In genomic region chr12:123934016-123934620, GRCh38 we compare ENCODE assay signal across 21 cellular contexts. TPM values are rescaled to one million over a fixed set of nuclear protein-coding genes. Genes with fewer than 3 reads are reported as not detected.
DNase-seq lines count a peak whose midpoint lies in the region; ATAC-seq and TF ChIP-seq lines count a peak whose summit lies in the region.
"Had no signal": no experiment of that assay in that cellular context is flagged by ENCODE, and none has a peak within 500 bp of the region (broad histone marks: within the 10 kb centered on the region; RNA-seq: fewer than 3 reads in every experiment).

No MANE protein-coding gene starts in this region.

- H3K4me2 ChIP-seq in BLaER1, result peak overlapping the region; percentile 59
- H3K4me2 ChIP-seq: SK-N-SH had no signal

- POLR2A ChIA-PET in Caco-2 (lab: Charles Lee), result no interaction called here

- H3K4me1 ChIP-seq in BLaER1 (peaks cover 83% of the 10 kb centered on the region), foreskin keratinocyte (no peaks in the 10 kb centered on the region), Caco-2 (no peaks in the 10 kb centered on the region), colonic mucosa (no peaks in the 10 kb centered on the region)

- no peak overlapping the region for H3K27ac ChIP-seq in BLaER1
- no peak overlapping the region for H3K27ac ChIP-seq in foreskin keratinocyte
- H3K27ac ChIP-seq in colonic mucosa, result no peak overlapping the region

- peak overlapping the region; percentile 64 for H3K27ac Mint-ChIP-seq in central memory CD8-positive, alpha-beta T cell (ENCODE audit: low read depth)
- no peak overlapping the region for H3K27ac Mint-ChIP-seq in natural killer cell treated with Interleukin-12 subunit alpha and Interleukin-12 subunit beta and Interleukin-15 and Interleukin-18, amount 100 ng/mL, for 72 hours
- no peak overlapping the region for H3K27ac Mint-ChIP-seq in Caco-2 (ENCODE audit: unreplicated experiment)
- H3K27ac Mint-ChIP-seq: B cell; CD4-positive, CD25-positive, alpha-beta regulatory T cell had no signal

- intact Hi-C loops in Caco-2 (cut with micrococcal nuclease; ENCODE audit: unreplicated experiment), result no loop called here
- intact Hi-C loops in colonic mucosa (cut with DNase I), result no loop called here

- TF ChIP-seq CTCF in foreskin keratinocyte (conservative IDR thresholded peaks at IDR 0.05) (no peak), Caco-2 (IDR thresholded peaks at IDR 0.05; ENCODE audit: insufficient read depth in 1 of 2, low read depth in 1 of 2, low read length in 1 of 2, severe bottlenecking in 1 of 2, unreplicated experiment in 1 of 2) (no peak), colonic mucosa (IDR thresholded peaks at IDR 0.05) (no peak)

- no peak overlapping the region for H3K9ac ChIP-seq in BLaER1
- H3K9ac ChIP-seq in colonic mucosa (ENCODE audit: low read depth in 2 of 2, low read length in 2 of 2), result no peak overlapping the region
- H3K9ac ChIP-seq: SK-N-SH had no signal

- H3K36me3 ChIP-seq in BLaER1 (peaks cover 10% of the 10 kb centered on the region; the same call in 1 of the 2 replicates), Caco-2 (ENCODE audit: control insufficient read depth, insufficient read depth, low read length) (no peaks in the 10 kb centered on the region; the same call in 1 of the 2 replicates), colonic mucosa (no peaks in the 10 kb centered on the region)

- H3K36me3 Mint-ChIP-seq in central memory CD8-positive, alpha-beta T cell (ENCODE audit: insufficient read depth), result peaks cover 3% of the 10 kb centered on the region
- H3K36me3 Mint-ChIP-seq in natural killer cell treated with Interleukin-12 subunit alpha and Interleukin-12 subunit beta and Interleukin-15 and Interleukin-18, amount 100 ng/mL, for 72 hours, result no peaks in the 10 kb centered on the region
- peaks cover 10% of the 10 kb centered on the region for H3K36me3 Mint-ChIP-seq in Caco-2 (ENCODE audit: insufficient read depth, unreplicated experiment)

- H4K20me1 ChIP-seq in BLaER1, result peaks cover 37% of the 10 kb centered on the region

- no peak overlapping the region for H3K4me3 Mint-ChIP-seq in central memory CD8-positive, alpha-beta T cell
- H3K4me3 Mint-ChIP-seq in natural killer cell treated with Interleukin-12 subunit alpha and Interleukin-12 subunit beta and Interleukin-15 and Interleukin-18, amount 100 ng/mL, for 72 hours, result peak overlapping the region; percentile 48
- H3K4me3 Mint-ChIP-seq in Caco-2 (ENCODE audit: unreplicated experiment), result no peak overlapping the region
- H3K4me3 Mint-ChIP-seq: B cell; CD4-positive, CD25-positive, alpha-beta regulatory T cell had no signal

- no peaks in the 10 kb centered on the region for H3K27me3 Mint-ChIP-seq in central memory CD8-positive, alpha-beta T cell
- H3K27me3 Mint-ChIP-seq in natural killer cell treated with Interleukin-12 subunit alpha and Interleukin-12 subunit beta and Interleukin-15 and Interleukin-18, amount 100 ng/mL, for 72 hours, result no peaks in the 10 kb centered on the region
- no peaks in the 10 kb centered on the region for H3K27me3 Mint-ChIP-seq in Caco-2 (ENCODE audit: insufficient read depth, unreplicated experiment)

- CTCF ChIA-PET in Caco-2 (lab: Charles Lee), result no interaction called here

- ATAC-seq in central memory CD8-positive, alpha-beta T cell (replicated peaks; ENCODE audit: extremely low read depth, poor library complexity, severe bottlenecking), result no peak
- peak in 1 of 2 donors; percentile 1 for ATAC-seq in natural killer cell treated with Interleukin-12 subunit alpha and Interleukin-12 subunit beta and Interleukin-15 and Interleukin-18, amount 100 ng/mL, for 72 hours
- ATAC-seq in foreskin keratinocyte, result no peak
- no peak for ATAC-seq in HG03520 (IDR thresholded peaks at IDR 0.05; ENCODE audit: unreplicated experiment)
- ATAC-seq: PC-3 had no signal

- H3K4me1 Mint-ChIP-seq in central memory CD8-positive, alpha-beta T cell, result peaks cover 57% of the 10 kb centered on the region
- peaks cover 47 to 55% of the 10 kb centered on the region in 2 donors for H3K4me1 Mint-ChIP-seq in natural killer cell treated with Interleukin-12 subunit alpha and Interleukin-12 subunit beta and Interleukin-15 and Interleukin-18, amount 100 ng/mL, for 72 hours (ENCODE audit: low read depth in 2 of 2)
- H3K4me1 Mint-ChIP-seq in Caco-2 (ENCODE audit: low read depth, unreplicated experiment), result peaks cover 10% of the 10 kb centered on the region

- DNase-seq in NAMALWA (ENCODE audit: low spot score) (peak; percentile 12), foreskin keratinocyte (no peak), Caco-2 (no peak), colonic mucosa (no peak)
- no peak for DNase-seq in central memory CD8-positive, alpha-beta T cell (ENCODE audit: low spot score in 2 of 2)
- peak; percentile 55 for DNase-seq in natural killer cell treated with Interleukin-12 subunit alpha and Interleukin-12 subunit beta and Interleukin-15 and Interleukin-18, amount 100 ng/mL, for 72 hours (ENCODE audit: low spot score)
- DNase-seq: CD4-positive, CD25-positive, alpha-beta regulatory T cell; DMS79; KG1; NCI-H1105 treated with DMSO at 0.1 percent for 48 hours; NCI-H1694 treated with DMSO at 0.1 percent for 48 hours; NCI-H2081 treated with DMSO at 0.1 percent for 48 hours; NCI-H446 treated with DMSO at 0.1 percent for 48 hours; NCI-H526 treated with DMSO at 0.1 percent for 48 hours; PC-3; RPMI8226; SIG-M5; SK-N-SH had no signal

- H3K9me3 ChIP-seq in BLaER1, result no peaks in the 10 kb centered on the region
- H3K9me3 ChIP-seq in Caco-2, result no peaks in the 10 kb centered on the region
- no peaks in the 10 kb centered on the region for H3K9me3 ChIP-seq in colonic mucosa
- H3K9me3 ChIP-seq: SK-N-SH had no signal

- BruUV-seq in Caco-2 (replicated peaks; lab: Mats Ljungman, UMichigan), result no TSS peak

- H3K4me3 ChIP-seq in BLaER1 (no peak overlapping the region), Caco-2 (ENCODE audit: low read depth, low read length) (no peak overlapping the region), colonic mucosa (no peak overlapping the region)

- H3K27me3 ChIP-seq in BLaER1 (no peaks in the 10 kb centered on the region), foreskin keratinocyte (peaks cover 11% of the 10 kb centered on the region), Caco-2 (replicated peaks; ENCODE audit: control insufficient read depth, insufficient read depth, low read length) (no peaks in the 10 kb centered on the region), colonic mucosa (no peaks in the 10 kb centered on the region)

- no peaks in the 10 kb centered on the region for H3K9me3 Mint-ChIP-seq in central memory CD8-positive, alpha-beta T cell
- no peaks in the 10 kb centered on the region for H3K9me3 Mint-ChIP-seq in natural killer cell treated with Interleukin-12 subunit alpha and Interleukin-12 subunit beta and Interleukin-15 and Interleukin-18, amount 100 ng/mL, for 72 hours
- no peaks in the 10 kb centered on the region for H3K9me3 Mint-ChIP-seq in Caco-2 (ENCODE audit: unreplicated experiment)

RNA-seq across cellular contexts. Expression of gene CCDC92, which starts 38.5 kb away (rescaled TPM):
- total RNA-seq in natural killer cell treated with Interleukin-12 subunit alpha and Interleukin-12 subunit beta and Interleukin-15 and Interleukin-18, amount 100 ng/mL, for 72 hours, result 10 to 100 TPM; 12.9 to 16.2 TPM
- total RNA-seq in foreskin keratinocyte, result 14.7 and 15.8 TPM in 2 replicates
- 23.0 and 26.9 TPM in 2 replicates for polyA plus RNA-seq in foreskin keratinocyte
- total RNA-seq in Caco-2 (2022), result 14.7 and 16.8 TPM in 2 replicates
- 10 to 100 TPM in 1 of 2 donors, 1 to 10 TPM in 1; 9.6 to 19.5 TPM for total RNA-seq in colonic mucosa

RNA-seq across cellular contexts. Expression of gene ZNF664, which starts 38.9 kb away (rescaled TPM):
- total RNA-seq in natural killer cell treated with Interleukin-12 subunit alpha and Interleukin-12 subunit beta and Interleukin-15 and Interleukin-18, amount 100 ng/mL, for 72 hours, result 10 to 100 TPM; 41.0 to 45.5 TPM
- 58.2 and 64.9 TPM in 2 replicates for total RNA-seq in foreskin keratinocyte
- polyA plus RNA-seq in foreskin keratinocyte, result 19.4 and 21.9 TPM in 2 replicates
- total RNA-seq in Caco-2 (2022), result 117 and 122 TPM in 2 replicates
- 100 to 1,000 TPM; 124 TPM for total RNA-seq in colonic mucosa

Comparison
In these comparisons a context has a peak if more than half of its experiments do, and no peak if none do; other contexts are left out.
1. DNase-seq: peak in NAMALWA (single experiment) and natural killer cell treated with Interleukin-12 subunit alpha and Interleukin-12 subunit beta and Interleukin-15 and Interleukin-18, amount 100 ng/mL, for 72 hours (single experiment); none in central memory CD8-positive, alpha-beta T cell (0 of 2), foreskin keratinocyte (0 of 2), Caco-2 (0 of 2) and colonic mucosa (single experiment).